In genomic region chr3:159765025-159765859, GRCh38 we compare ENCODE assay signal across 8 cellular contexts.
DNase-seq lines count a peak whose midpoint lies in the region; ATAC-seq and TF ChIP-seq lines count a peak whose summit lies in the region.

No MANE protein-coding gene starts in this region.

- TSS peak; percentile 51 for BruUV-seq in mammary epithelial cell (replicated peaks; lab: Mats Ljungman, UMichigan)

- CTCF ChIA-PET in mammary epithelial cell (lab: Charles Lee; ENCODE audit: low non-redundant PET) = interaction anchor here (0.6 kb wide), 1 partner anchor 29 kb away, joined by 5 read pairs; no protein-coding TSS in a partner anchor

- intact Hi-C loops in mammary epithelial cell (cut with micrococcal nuclease) = loop anchor here (1.0 to 10.0 kb wide), 9 partner anchors 19 to 310 kb away; no protein-coding TSS in a partner anchor

- H3K27ac ChIP-seq in mammary epithelial cell (ENCODE audit: insufficient read depth, low read depth, low read length) = peak overlapping the region; percentile 93

- peaks cover 51% of the 10 kb centered on the region for H3K4me1 ChIP-seq in mammary epithelial cell (ENCODE audit: insufficient read depth, low read length)

- H4K20me1 ChIP-seq in mammary epithelial cell (ENCODE audit: insufficient read depth, low read length) = no peaks in the 10 kb centered on the region

- H3K4me3 ChIP-seq in AG10803 (ENCODE audit: low read length) (peak overlapping the region; percentile 85), mammary epithelial cell (replicated peaks in 1 of 3; ENCODE audit: insufficient read depth in 1 of 3, low read depth in 2 of 3, low read length in 3 of 3) (peak overlapping the region; percentile 59 to 82 (median 71)), iPS-18c (ENCODE audit: insufficient read depth, low read depth, low read length) (peak overlapping the region; percentile 73), retinal pigment epithelial cell (ENCODE audit: low read length) (peak overlapping the region; percentile 86)

- TF ChIP-seq CTCF in AG10803 (conservative IDR thresholded peaks at IDR 0.05; ENCODE audit: low read length) = no peak
- no peak for TF ChIP-seq CTCF in mammary epithelial cell (conservative IDR thresholded peaks at IDR 0.05 in 1 of 2, IDR thresholded peaks at IDR 0.05 in 1 of 2; ENCODE audit: extremely low read depth in 1 of 2, insufficient read depth in 1 of 2, low read depth in 1 of 2, low read length in 2 of 2)
- no peak for TF ChIP-seq CTCF in retinal pigment epithelial cell (conservative IDR thresholded peaks at IDR 0.05; ENCODE audit: low read depth, low read length)

- H3K4me2 ChIP-seq in mammary epithelial cell (ENCODE audit: insufficient read depth, low read depth, low read length) = peak overlapping the region; percentile 90

- peak overlapping the region; percentile 30 for H2AFZ ChIP-seq in mammary epithelial cell (ENCODE audit: low read depth, low read length)

- DNase-seq in AG10803 (ENCODE audit: low read depth) = peak; percentile 99
- peak; percentile 96 for DNase-seq in GOT3 (lab: John Stamatoyannopoulos, UW)
- peak; percentile 94 for DNase-seq in NCI-H82 (lab: John Stamatoyannopoulos, UW)
- DNase-seq in mammary epithelial cell = peak; percentile 98
- peak; percentile 85 for DNase-seq in retinal pigment epithelial cell (ENCODE audit: low read depth)
- no peak for DNase-seq in RPMI8226

- ATAC-seq in GM19452 (IDR thresholded peaks at IDR 0.05; ENCODE audit: unreplicated experiment) = no peak

- in situ Hi-C loops in mammary epithelial cell (cut with MboI; ENCODE audit: low sequenced_read_pairs in 2 of 2) = no loop called here

- dilution Hi-C loops in mammary epithelial cell (cut with HindIII; ENCODE audit: low sequenced_read_pairs) = no loop called here

- H3K9me3 ChIP-seq in mammary epithelial cell (replicated peaks; ENCODE audit: insufficient read depth, low read length) (no peaks in the 10 kb centered on the region), iPS-18c (ENCODE audit: control insufficient read depth, insufficient read depth, low read length) (no peaks in the 10 kb centered on the region)

- H3K79me2 ChIP-seq in mammary epithelial cell (ENCODE audit: insufficient read depth, low read length) = peaks cover 50% of the 10 kb centered on the region

- peak overlapping the region; percentile 89 for H3K9ac ChIP-seq in mammary epithelial cell (ENCODE audit: insufficient read depth, low read length)

- under 1% methylated on average over 22 of the region's 47 CpGs for WGBS in mammary epithelial cell (ENCODE audit: low coverage, missing lambda C conversion rate)

- no peaks in the 10 kb centered on the region for H3K27me3 ChIP-seq in mammary epithelial cell (ENCODE audit: insufficient read depth, low read length)

- peaks cover 4% of the 10 kb centered on the region for H3K36me3 ChIP-seq in mammary epithelial cell (ENCODE audit: insufficient read depth, low read length)
